Comparison of ENCODE assay signal across 16 cellular contexts in genomic region chr4:6595897-6596537, GRCh38. TPM values are rescaled to one million over a fixed set of nuclear protein-coding genes. Genes with fewer than 3 reads are reported as not detected.
DNase-seq lines count a peak whose midpoint lies in the region; ATAC-seq, FAIRE-seq and TF ChIP-seq lines count a peak whose summit lies in the region.
"Had no signal": no experiment of that assay in that cellular context is flagged by ENCODE, and none has a peak within 500 bp of the region (broad histone marks: within the 10 kb centered on the region; RNA-seq: fewer than 3 reads in every experiment).

No MANE protein-coding gene starts in this region.

- POLR2A ChIA-PET in A549 (lab: Yijun Ruan, JAX) = no interaction called here

- CTCF ChIA-PET in A549 (lab: Yijun Ruan, JAX) = no interaction called here

- no peaks in the 10 kb centered on the region for H3K4me1 ChIP-seq in A549
- H3K4me1 ChIP-seq: heart right ventricle, transverse colon had no signal

- DNase-seq in A549 (ENCODE audit: low read depth in 1 of 2, low spot score in 1 of 2) = peak; percentile 17 to 49
- peak; percentile 5 for DNase-seq in ELR (ENCODE audit: low read depth)
- DNase-seq in NCI-H69 (lab: John Stamatoyannopoulos, UW) = peak; percentile 9
- peak; percentile 14 to 15 for DNase-seq in erythroblast (lab: John Stamatoyannopoulos, UW)
- DNase-seq in activated effector memory CD4-positive, alpha-beta T cell treated with Interleukin-2 at 50 U/mL for 16 hours = no peak
- DNase-seq in NOMO-1 (lab: John Stamatoyannopoulos, UW; ENCODE audit: unreplicated experiment in 2 of 2) = no peak
- no peak for DNase-seq in ecto neural progenitor cell (ENCODE audit: low spot score)
- DNase-seq: activated CD4-positive, CD25-positive, alpha-beta regulatory T cell; activated T-cell treated with anti-CD3 and anti-CD28 coated beads, Interleukin-2, amount 50 U/mL, for 24 hours; amniotic stem cell; C1 segment of cervical spinal cord; heart right ventricle; NCI-H2029 treated with DMSO at 0.1 percent for 48 hours; transverse colon had no signal

- no peak overlapping the region for H3K4me2 ChIP-seq in A549
- H3K4me2 ChIP-seq: KMS-11 had no signal

- TF ChIP-seq POLR2A in A549 (IDR thresholded peaks at IDR 0.05; ENCODE audit: low read length) (no peak), erythroblast (IDR thresholded peaks at IDR 0.05; ENCODE audit: low read length) (no peak)

- WGBS in A549 (ENCODE audit: missing lambda C conversion rate) = 62% methylated on average over 4 of the region's 16 CpGs

- FAIRE-seq in A549 (lab: Jason Lieb, UNC) = no peak

- no peak overlapping the region for H3K4me3 ChIP-seq in A549
- H3K4me3 ChIP-seq: heart right ventricle, transverse colon had no signal

- TF ChIP-seq EP300 in A549 (IDR thresholded peaks at IDR 0.05) = no peak

- TF ChIP-seq CTCF in A549 (IDR thresholded peaks at IDR 0.05) = no peak

- peak; percentile 44 to 73; a peak in 4 of 6 replicates for ATAC-seq in A549
- ATAC-seq in HG02678 (IDR thresholded peaks at IDR 0.05; ENCODE audit: unreplicated experiment) = no peak

- TF ChIP-seq RAD21 in A549 (conservative IDR thresholded peaks at IDR 0.05 in 1 of 2, IDR thresholded peaks at IDR 0.05 in 1 of 2) = no peak

- H3K9me3 ChIP-seq in A549 = no peaks in the 10 kb centered on the region
- H3K9me3 ChIP-seq: heart right ventricle, transverse colon had no signal

- H3K27ac ChIP-seq in A549 = no peak overlapping the region
- H3K27ac ChIP-seq: heart right ventricle, KMS-11, transverse colon had no signal

TF ChIP-seq in A549, 52 proteins besides CTCF, POLR2A, EP300 and RAD21:
- TF ChIP-seq FOSB (CRISPR knock-in tag; IDR thresholded peaks at IDR 0.05) (no peak), NFE2L2 (conservative IDR thresholded peaks at IDR 0.05; ENCODE audit: low read length) (no peak), NPAS2 (CRISPR knock-in tag; IDR thresholded peaks at IDR 0.05; ENCODE audit: borderline replicate concordance) (no peak), CEBPB (IDR thresholded peaks at IDR 0.05) (no peak), USF2 (IDR thresholded peaks at IDR 0.05) (no peak), REST (IDR thresholded peaks at IDR 0.05) (no peak), ZFP36 (IDR thresholded peaks at IDR 0.05; ENCODE audit: borderline replicate concordance, partially characterized antibody) (no peak), JUNB (IDR thresholded peaks at IDR 0.05) (no peak), RNF2 (IDR thresholded peaks at IDR 0.05; ENCODE audit: borderline replicate concordance, low read depth) (no peak)

RNA-seq across cellular contexts. Expression of gene MAN2B2, which starts 21.0 kb away (rescaled TPM):
- 6.3 and 6.5 TPM in 2 replicates for polyA plus RNA-seq in A549 (2011; rRNA removed)
- polyA plus RNA-seq in A549 (2012; cell fraction: cytosol; rRNA removed) = 6.2 and 8.4 TPM in 2 replicates
- 17.8 and 25.6 TPM in 2 replicates for polyA plus RNA-seq in A549 (2012; cell fraction: nucleus; rRNA removed)
- polyA plus RNA-seq in A549 (2017; fragmentation: RNase III; extraction: RNeasy Plus Mini Kit Qiagen cat#74134 plus additional on column Dnase treatment) = 7.5 to 8.4 TPM (median 8.4 TPM) in 3 replicates
- 10.6 and 11.0 TPM in 2 replicates for polyA minus RNA-seq in A549 (2011; rRNA and poly(A)+ RNA removed)

RNA-seq across cellular contexts. Expression of gene MRFAP1, which starts 44.5 kb away (rescaled TPM):
- polyA plus RNA-seq in A549 (2011; rRNA removed) (185 and 272 TPM in 2 replicates), A549 (2017; fragmentation: RNase III; extraction: RNeasy Plus Mini Kit Qiagen cat#74134 plus additional on column Dnase treatment) (293 to 304 TPM (median 294 TPM) in 3 replicates)
- 211 and 261 TPM in 2 replicates for polyA plus RNA-seq in A549 (2012; cell fraction: cytosol; rRNA removed)
- 116 and 120 TPM in 2 replicates for polyA plus RNA-seq in A549 (2012; cell fraction: nucleus; rRNA removed)
- polyA minus RNA-seq in A549 (2011; rRNA and poly(A)+ RNA removed) = 23.9 and 24.5 TPM in 2 replicates

Comparison
In these comparisons a context has a peak if more than half of its experiments do, and no peak if none do; other contexts are left out.
1. DNase-seq: peak in A549 (2 of 2), ELR (single experiment), NCI-H69 (single experiment) and erythroblast (2 of 2); none in activated effector memory CD4-positive, alpha-beta T cell treated with Interleukin-2 at 50 U/mL for 16 hours (single experiment), NOMO-1 (0 of 2) and ecto neural progenitor cell (single experiment).